Comparison of ENCODE assay signal across 1 cellular context in genomic region chr19:4380254-4380727, GRCh38.
TF ChIP-seq lines count a peak whose summit lies in the region.

No MANE protein-coding gene starts in this region.

TF ChIP-seq in endothelial cell of umbilical vein, 7 proteins besides CTCF, POLR2A, EP300 and RAD21:
- TF ChIP-seq FOS (IDR thresholded peaks at IDR 0.05; ENCODE audit: borderline replicate concordance, insufficient read depth, low read length) (no peak), MAX (IDR thresholded peaks at IDR 0.05; ENCODE audit: insufficient read depth, insufficient read length) (no peak), EZH2 (IDR thresholded peaks at IDR 0.05; ENCODE audit: borderline replicate concordance, low read depth, low read length, severe bottlenecking) (no peak), POLR2AphosphoS5 (IDR thresholded peaks at IDR 0.05; ENCODE audit: insufficient read depth, low read depth, low read length) (no peak), JUN (IDR thresholded peaks at IDR 0.05; ENCODE audit: borderline replicate concordance, insufficient read depth, insufficient read length, low read depth) (no peak), MYC (IDR thresholded peaks at IDR 0.05; ENCODE audit: low read depth, low read length) (no peak)
